Comparison of ENCODE assay signal across 8 cellular contexts in the genomic region with DNA sequence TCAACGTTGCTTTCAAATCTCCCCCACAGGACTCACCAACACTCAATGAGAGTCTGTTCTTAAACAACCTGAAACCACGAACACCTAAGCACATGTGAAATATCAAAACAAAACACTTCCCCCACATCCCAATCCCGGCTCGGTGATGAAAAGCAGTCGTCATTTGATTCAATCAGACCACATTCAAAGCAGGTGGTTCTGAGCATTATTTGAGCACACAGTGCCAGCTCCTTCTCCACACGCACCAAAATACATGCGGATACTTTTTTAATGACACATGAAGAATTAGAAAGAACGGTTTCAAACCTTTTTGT.
DNase-seq lines count a peak whose midpoint lies in the region; ATAC-seq and TF ChIP-seq lines count a peak whose summit lies in the region.

No MANE protein-coding gene starts in this region.

- DNase-seq in GM20000 (ENCODE audit: low spot score) (peak; percentile 11), activated B cell treated with CpG ODN at 0.5 μM for 24 hours (no peak), COLO829 (ENCODE audit: low spot score) (no peak), anterior cingulate cortex (lab: John Stamatoyannopoulos, UW) (no peak), MG63 (no peak)
- no peak for DNase-seq in stimulated activated effector memory CD8-positive, alpha-beta T cell treated with anti-CD3 and anti-CD28 coated beads, Interleukin-12 subunit alpha, Interleukin-12 subunit beta, amount 100 ng/mL, for 72 hours (ENCODE audit: low spot score in 2 of 2)

- H3K27me3 Mint-ChIP-seq in activated B cell treated with CpG ODN at 0.5 μM for 24 hours, result no peaks in the 10 kb centered on the region

- CTCF ChIA-PET in activated B cell treated with CpG ODN at 0.5 μM for 24 hours (lab: Charles Lee), result no interaction called here

- no peaks in the 10 kb centered on the region for H3K27me3 ChIP-seq in BLaER1 treated with 17β-estradiol and CSF1 and Interleukin-3, amounts not matched to agents 10 nM and 100 nM
- no peaks in the 10 kb centered on the region for H3K27me3 ChIP-seq in MG63

- H3K36me3 ChIP-seq in BLaER1 treated with 17β-estradiol and CSF1 and Interleukin-3, amounts not matched to agents 10 nM and 100 nM, result peaks cover 0 to 30% (median 10%) of the 10 kb centered on the region in 11 experiments; a peak in 11 of 22 replicates
- H3K36me3 ChIP-seq in MG63, result no peaks in the 10 kb centered on the region

- peak overlapping the region; percentile 54 to 81 (median 73) for H3K4me2 ChIP-seq in BLaER1 treated with 17β-estradiol and CSF1 and Interleukin-3, amounts not matched to agents 10 nM and 100 nM

- H3K4me1 Mint-ChIP-seq in activated B cell treated with CpG ODN at 0.5 μM for 24 hours, result peaks cover 18% of the 10 kb centered on the region
- peaks cover 9% of the 10 kb centered on the region for H3K4me1 Mint-ChIP-seq in stimulated activated effector memory CD8-positive, alpha-beta T cell treated with anti-CD3 and anti-CD28 coated beads, Interleukin-12 subunit alpha, Interleukin-12 subunit beta, amount 100 ng/mL, for 72 hours

- ATAC-seq in HG03565 (IDR thresholded peaks at IDR 0.05; ENCODE audit: unreplicated experiment) (peak; percentile 78), activated B cell treated with CpG ODN at 0.5 μM for 24 hours (ENCODE audit: low read depth) (peak; percentile 56)
- peak; percentile 81 for ATAC-seq in stimulated activated effector memory CD8-positive, alpha-beta T cell treated with anti-CD3 and anti-CD28 coated beads, Interleukin-12 subunit alpha, Interleukin-12 subunit beta, amount 100 ng/mL, for 72 hours

- H3K9ac ChIP-seq in BLaER1 treated with 17β-estradiol and CSF1 and Interleukin-3, amounts not matched to agents 10 nM and 100 nM, result peak overlapping the region in 9 of 11 experiments; percentile 15 to 59 (median 27); a peak in 8 of 22 replicates

- intact Hi-C loops in activated B cell treated with CpG ODN at 0.5 μM for 24 hours (cut with micrococcal nuclease), result no loop called here

- peaks cover 47 to 89% (median 67%) of the 10 kb centered on the region in 10 experiments for H3K4me1 ChIP-seq in BLaER1 treated with 17β-estradiol and CSF1 and Interleukin-3, amounts not matched to agents 10 nM and 100 nM

- H3K4me3 ChIP-seq in BLaER1 treated with 17β-estradiol and CSF1 and Interleukin-3, amounts not matched to agents 10 nM and 100 nM, result no peak overlapping the region; a peak in 1 of 20 replicates
- H3K4me3 ChIP-seq in MG63, result no peak overlapping the region

- no peaks in the 10 kb centered on the region for H3K9me3 ChIP-seq in BLaER1 treated with 17β-estradiol and CSF1 and Interleukin-3, amounts not matched to agents 10 nM and 100 nM (replicated peaks in 1 of 11)
- H3K9me3 ChIP-seq in MG63, result no peaks in the 10 kb centered on the region

- H3K36me3 Mint-ChIP-seq in activated B cell treated with CpG ODN at 0.5 μM for 24 hours (ENCODE audit: low read depth), result no peaks in the 10 kb centered on the region
- no peaks in the 10 kb centered on the region for H3K36me3 Mint-ChIP-seq in stimulated activated effector memory CD8-positive, alpha-beta T cell treated with anti-CD3 and anti-CD28 coated beads, Interleukin-12 subunit alpha, Interleukin-12 subunit beta, amount 100 ng/mL, for 72 hours

- peak overlapping the region; percentile 38 for H3K4me3 Mint-ChIP-seq in activated B cell treated with CpG ODN at 0.5 μM for 24 hours
- H3K4me3 Mint-ChIP-seq in stimulated activated effector memory CD8-positive, alpha-beta T cell treated with anti-CD3 and anti-CD28 coated beads, Interleukin-12 subunit alpha, Interleukin-12 subunit beta, amount 100 ng/mL, for 72 hours, result peak overlapping the region; percentile 0

- peak overlapping the region; percentile 33 for H3K27ac Mint-ChIP-seq in activated B cell treated with CpG ODN at 0.5 μM for 24 hours
- no peak overlapping the region for H3K27ac Mint-ChIP-seq in stimulated activated effector memory CD8-positive, alpha-beta T cell treated with anti-CD3 and anti-CD28 coated beads, Interleukin-12 subunit alpha, Interleukin-12 subunit beta, amount 100 ng/mL, for 72 hours

- POLR2A ChIA-PET in activated B cell treated with CpG ODN at 0.5 μM for 24 hours (lab: Charles Lee), result interaction anchor here (0.8 to 1.1 kb wide), 2 partner anchors 14 to 21 kb away, joined by 3 read pairs; no protein-coding TSS in a partner anchor

- no peaks in the 10 kb centered on the region for H3K9me3 Mint-ChIP-seq in activated B cell treated with CpG ODN at 0.5 μM for 24 hours
- H3K9me3 Mint-ChIP-seq in stimulated activated effector memory CD8-positive, alpha-beta T cell treated with anti-CD3 and anti-CD28 coated beads, Interleukin-12 subunit alpha, Interleukin-12 subunit beta, amount 100 ng/mL, for 72 hours, result no peaks in the 10 kb centered on the region

- TF ChIP-seq CTCF in GM20000 (IDR thresholded peaks at IDR 0.05; ENCODE audit: extremely low read depth, missing control alignments) (no peak), activated B cell treated with CpG ODN at 0.5 μM for 24 hours (IDR thresholded peaks at IDR 0.05) (no peak)

- peak overlapping the region in 8 of 11 experiments; percentile 18 to 62 (median 59); a peak in 14 of 22 replicates for H3K27ac ChIP-seq in BLaER1 treated with 17β-estradiol and CSF1 and Interleukin-3, amounts not matched to agents 10 nM and 100 nM

- peaks cover 0 to 100% (median 57%) of the 10 kb centered on the region in 11 experiments; a peak in 10 of 22 replicates for H4K20me1 ChIP-seq in BLaER1 treated with 17β-estradiol and CSF1 and Interleukin-3, amounts not matched to agents 10 nM and 100 nM
